Comparison of ENCODE assay signal across 11 cellular contexts in genomic region chr10:84541289-84541637, GRCh38.
DNase-seq lines count a peak whose midpoint lies in the region; ATAC-seq and TF ChIP-seq lines count a peak whose summit lies in the region.
"Had no signal": no experiment of that assay in that cellular context is flagged by ENCODE, and none has a peak within 500 bp of the region (broad histone marks: within the 10 kb centered on the region; RNA-seq: fewer than 3 reads in every experiment).

No MANE protein-coding gene starts in this region.

- H3K4me1 Mint-ChIP-seq in progenitor cell of endocrine pancreas (ENCODE audit: low read depth) = peaks cover 6% of the 10 kb centered on the region

- no peak for ATAC-seq in GM21390 (IDR thresholded peaks at IDR 0.05; ENCODE audit: unreplicated experiment)

- H3K9me3 Mint-ChIP-seq in progenitor cell of endocrine pancreas (ENCODE audit: low read depth) = no peaks in the 10 kb centered on the region

- peak overlapping the region; percentile 62 for H3K4me3 ChIP-seq in fibroblast of the aortic adventitia (ENCODE audit: low read depth, low read length)
- no peak overlapping the region for H3K4me3 ChIP-seq in SK-N-SH (ENCODE audit: low read depth in 2 of 2, low read length in 1 of 2)

- no peaks in the 10 kb centered on the region for H3K27me3 ChIP-seq in SK-N-SH (ENCODE audit: insufficient read depth)
- H3K27me3 ChIP-seq: right atrium auricular region had no signal

- H3K27me3 Mint-ChIP-seq in progenitor cell of endocrine pancreas = peaks cover 60% of the 10 kb centered on the region

- no peaks in the 10 kb centered on the region for H3K79me2 ChIP-seq in SK-N-SH (ENCODE audit: insufficient read depth)

- TF ChIP-seq EP300 in SK-N-SH (IDR thresholded peaks at IDR 0.05; ENCODE audit: borderline replicate concordance in 1 of 2, low read depth in 1 of 2, low read length in 1 of 2) = no peak

- H3K27ac Mint-ChIP-seq in progenitor cell of endocrine pancreas = no peak overlapping the region

- 78% methylated on average over 4 of the region's 6 CpGs for WGBS in SK-N-SH (ENCODE audit: low lambda C conversion rate)

- no peaks in the 10 kb centered on the region for H3K36me3 ChIP-seq in SK-N-SH (replicated peaks in 1 of 2; ENCODE audit: control insufficient read depth in 1 of 2, insufficient read depth in 2 of 2, low read length in 1 of 2)
- H3K36me3 ChIP-seq: right atrium auricular region had no signal

- H3K36me3 Mint-ChIP-seq in progenitor cell of endocrine pancreas (ENCODE audit: insufficient read depth) = no peaks in the 10 kb centered on the region

- no peaks in the 10 kb centered on the region for H3K9me2 ChIP-seq in SK-N-SH

- in situ Hi-C loops in SK-MEL-5 (cut with HindIII; ENCODE audit: low pct_unique_long_range_greater_than_20kb, low sequenced_read_pairs) = no loop called here

- CTCF ChIA-PET in SK-N-SH (lab: Yijun Ruan, JAX) = interaction anchor here (8.7 to 11.4 kb wide), 2 partner anchors 169 to 276 kb away, joined by 136 to 201 read pairs; no protein-coding TSS in a partner anchor

- TF ChIP-seq CTCF in fibroblast of the aortic adventitia (IDR thresholded peaks at IDR 0.05; ENCODE audit: insufficient read depth, low read length) = no peak
- peak; percentile 27 for TF ChIP-seq CTCF in progenitor cell of endocrine pancreas (IDR thresholded peaks at IDR 0.05; ENCODE audit: unreplicated experiment)
- TF ChIP-seq CTCF in SK-N-SH (IDR thresholded peaks at IDR 0.05) = no peak

- H3K27ac ChIP-seq in SK-N-SH (ENCODE audit: low read depth in 2 of 2, low read length in 1 of 2) = no peak overlapping the region
- H3K27ac ChIP-seq: 22Rv1, right atrium auricular region had no signal

- POLR2A ChIA-PET in SK-N-SH (lab: Yijun Ruan, JAX) = no interaction called here

- H3K4me1 ChIP-seq in SK-N-SH (ENCODE audit: control insufficient read depth in 1 of 2, insufficient read depth in 2 of 2, low read depth in 1 of 2, low read length in 1 of 2) = peaks cover 10 to 28% of the 10 kb centered on the region in 2 experiments; a peak in 3 of 4 replicates

- H3K9me3 ChIP-seq in SK-N-SH = no peaks in the 10 kb centered on the region
- H3K9me3 ChIP-seq: right atrium auricular region had no signal

- H3K4me2 ChIP-seq in SK-N-SH = no peak overlapping the region

- H3K9ac ChIP-seq in SK-N-SH = no peak overlapping the region

- peaks cover 7% of the 10 kb centered on the region for H3F3A ChIP-seq in SK-N-SH (replicated peaks; ENCODE audit: insufficient read depth)

- no peak overlapping the region for H2AFZ ChIP-seq in SK-N-SH (ENCODE audit: low read depth)

- peak overlapping the region; percentile 68 for H3K4me3 Mint-ChIP-seq in progenitor cell of endocrine pancreas (ENCODE audit: low read depth)

- H4K20me1 ChIP-seq in SK-N-SH (ENCODE audit: insufficient read depth) = no peaks in the 10 kb centered on the region

- peak; percentile 37 for DNase-seq in DMS 273 (lab: John Stamatoyannopoulos, UW; ENCODE audit: unreplicated experiment)
- no peak for DNase-seq in DMS 273 treated with DMSO at 0.1 percent for 48 hours (lab: John Stamatoyannopoulos, UW)
- peak; percentile 22 for DNase-seq in SK-MEL-5 (ENCODE audit: low read depth, low spot score)
- no peak for DNase-seq in fibroblast of the aortic adventitia (ENCODE audit: low read depth)
- DNase-seq in progenitor cell of endocrine pancreas (ENCODE audit: low spot score, unreplicated experiment) = no peak
- no peak for DNase-seq in NCI-H446 treated with DMSO at 0.1 percent for 48 hours (lab: John Stamatoyannopoulos, UW)
- no peak for DNase-seq in SK-N-SH
- DNase-seq: activated CD4-positive, alpha-beta T cell treated with anti-CD3 and anti-CD28 coated beads for 48 hours had no signal

- no peak for TF ChIP-seq RAD21 in SK-N-SH (IDR thresholded peaks at IDR 0.05; ENCODE audit: low read length)

TF ChIP-seq in SK-N-SH, 30 proteins besides CTCF, POLR2A, EP300 and RAD21:
- TF ChIP-seq TAF1 (IDR thresholded peaks at IDR 0.05; ENCODE audit: borderline replicate concordance, low read depth, low read length) (no peak), REST (IDR thresholded peaks at IDR 0.05; ENCODE audit: low read depth, low read length) (no peak), USF2 (IDR thresholded peaks at IDR 0.05; ENCODE audit: borderline replicate concordance, low read depth, low read length) (no peak), USF1 (IDR thresholded peaks at IDR 0.05; ENCODE audit: borderline replicate concordance, low read depth) (no peak), NFIC (IDR thresholded peaks at IDR 0.05; ENCODE audit: borderline replicate concordance) (no peak), MAX (IDR thresholded peaks at IDR 0.05; ENCODE audit: low read depth) (no peak), EZH2phosphoT487 (IDR thresholded peaks at IDR 0.05; ENCODE audit: borderline replicate concordance, low read depth) (no peak), SIN3A (IDR thresholded peaks at IDR 0.05; ENCODE audit: borderline replicate concordance, low read depth, low read length) (no peak)

Comparison
In these comparisons a context has a peak if more than half of its experiments do, and no peak if none do; other contexts are left out.
1. DNase-seq: peak in DMS 273 (single experiment) and SK-MEL-5 (single experiment); none in DMS 273 treated with DMSO at 0.1 percent for 48 hours (single experiment), fibroblast of the aortic adventitia (single experiment), progenitor cell of endocrine pancreas (single experiment), NCI-H446 treated with DMSO at 0.1 percent for 48 hours (single experiment) and SK-N-SH (single experiment).